In the genomic region with DNA sequence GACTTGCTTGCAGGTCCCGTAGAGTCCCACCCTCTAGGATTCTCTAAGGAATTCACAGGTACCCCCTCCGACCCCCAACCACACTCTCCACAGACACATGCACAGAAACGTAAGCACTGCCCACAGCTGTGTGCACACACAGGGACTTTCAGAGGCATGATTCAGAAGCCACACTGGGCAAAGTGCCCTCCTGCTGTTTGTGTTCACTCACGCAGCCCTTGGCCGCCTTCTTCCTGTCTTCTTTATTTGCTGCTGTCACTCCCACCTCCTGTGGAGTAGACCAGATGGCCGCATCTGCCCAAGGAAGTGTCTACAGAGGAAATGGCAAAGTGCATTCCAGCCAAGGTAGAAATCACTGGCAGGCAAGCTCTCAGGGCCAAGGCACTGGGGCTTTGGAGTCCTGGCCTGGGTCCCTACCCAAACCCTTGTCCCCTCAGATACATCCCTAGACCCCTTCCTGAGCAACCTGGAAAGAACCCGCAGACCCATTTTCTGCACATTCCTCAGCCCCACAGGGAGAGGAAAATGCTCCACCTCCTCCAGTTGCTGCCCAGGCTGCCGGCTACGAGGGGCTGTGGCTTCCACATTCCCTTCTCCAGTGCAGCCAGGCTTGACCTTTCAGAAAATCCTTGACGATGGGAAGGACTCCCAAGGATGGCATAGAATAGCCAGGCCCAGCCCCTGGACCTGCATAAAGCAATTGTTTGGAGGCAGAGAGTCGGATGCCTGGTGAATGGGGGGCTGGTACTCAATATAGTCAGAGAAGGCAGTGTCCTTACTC, we compare ENCODE assay signal across 8 cellular contexts. TPM values are rescaled to one million over a fixed set of nuclear protein-coding genes. Genes with fewer than 3 reads are reported as not detected.
DNase-seq lines count a peak whose midpoint lies in the region; ATAC-seq and TF ChIP-seq lines count a peak whose summit lies in the region.

No MANE protein-coding gene starts in this region.

- peaks cover 53% of the 10 kb centered on the region for H3K27me3 Mint-ChIP-seq in Calu3 (ENCODE audit: unreplicated experiment)

- no peak overlapping the region for H3K4me3 Mint-ChIP-seq in Calu3 (ENCODE audit: low read depth, unreplicated experiment)

- H3K9me3 ChIP-seq in upper lobe of right lung, result no peaks in the 10 kb centered on the region

- no peaks in the 10 kb centered on the region for H3K36me3 ChIP-seq in upper lobe of right lung

- H3K4me1 Mint-ChIP-seq in Calu3 (ENCODE audit: low read depth, unreplicated experiment), result peaks cover 8% of the 10 kb centered on the region

- DNase-seq in Calu3 (peak; percentile 9), NCI-H187 treated with DMSO at 0.1 percent for 48 hours (lab: John Stamatoyannopoulos, UW) (peak; percentile 47), islet precursor cell (peak; percentile 59), upper lobe of right lung (peak; percentile 63), globus pallidus (ENCODE audit: low spot score) (no peak)
- DNase-seq in activated CD8-positive, alpha-beta memory T cell treated with anti-CD3 and anti-CD28 coated beads, Interleukin-2, amount 50 U/mL, for 48 hours, result peak; percentile 57
- DNase-seq in effector CD4-positive, alpha-beta T cell, result no peak

- intact Hi-C loops in Calu3 (cut with micrococcal nuclease; ENCODE audit: unreplicated experiment), result no loop called here
- intact Hi-C loops in upper lobe of right lung (cut with DNase I), result no loop called here

- TF ChIP-seq CTCF in Calu3 (IDR thresholded peaks at IDR 0.05; ENCODE audit: unreplicated experiment), result no peak
- no peak for TF ChIP-seq CTCF in upper lobe of right lung (IDR thresholded peaks at IDR 0.05)

- peak; percentile 45 for ATAC-seq in GM21737 (IDR thresholded peaks at IDR 0.05; ENCODE audit: unreplicated experiment)
- peak; percentile 54 for ATAC-seq in upper lobe of right lung

- peaks cover 11% of the 10 kb centered on the region for H3K4me1 ChIP-seq in upper lobe of right lung

- peak overlapping the region; percentile 11 for H3K27ac ChIP-seq in upper lobe of right lung

- H3K36me3 Mint-ChIP-seq in Calu3 (ENCODE audit: insufficient read depth, unreplicated experiment), result no peaks in the 10 kb centered on the region

- H3K9me3 Mint-ChIP-seq in Calu3 (ENCODE audit: low read depth, unreplicated experiment), result no peaks in the 10 kb centered on the region

- H3K27ac Mint-ChIP-seq in Calu3 (ENCODE audit: unreplicated experiment), result no peak overlapping the region

- BruUV-seq in Calu3 (replicated peaks; lab: Mats Ljungman, UMichigan), result no TSS peak

- CTCF ChIA-PET in Calu3 (lab: Charles Lee), result no interaction called here

- H3K27me3 ChIP-seq in upper lobe of right lung, result no peaks in the 10 kb centered on the region

- no peak overlapping the region for H3K4me3 ChIP-seq in upper lobe of right lung

RNA-seq across cellular contexts. Expression of a gene that starts 21.6 kb away (rescaled TPM):
- total RNA-seq in Calu3 (2022) (not detected in 2 replicates), upper lobe of right lung (42.3 TPM)

RNA-seq across cellular contexts. Expression of a gene that starts 49.7 kb away (rescaled TPM):
- 5.3 and 5.8 TPM in 2 replicates for total RNA-seq in Calu3 (2022)
- total RNA-seq in upper lobe of right lung, result 4.4 TPM

Comparison
In these comparisons a context has a peak if more than half of its experiments do, and no peak if none do; other contexts are left out.
1. DNase-seq: peak in Calu3 (single experiment), NCI-H187 treated with DMSO at 0.1 percent for 48 hours (single experiment), activated CD8-positive, alpha-beta memory T cell treated with anti-CD3 and anti-CD28 coated beads, Interleukin-2, amount 50 U/mL, for 48 hours (single experiment), islet precursor cell (single experiment) and upper lobe of right lung (single experiment); none in effector CD4-positive, alpha-beta T cell (single experiment) and globus pallidus (single experiment).
2. RNA of a gene that starts 21.6 kb away (total RNA-seq): 42.3 TPM in upper lobe of right lung (single experiment); not detected in Calu3; every median in the first group is over 10 times any median in the second.